Comparison of ENCODE assay signal across 13 cellular contexts in the genomic region with DNA sequence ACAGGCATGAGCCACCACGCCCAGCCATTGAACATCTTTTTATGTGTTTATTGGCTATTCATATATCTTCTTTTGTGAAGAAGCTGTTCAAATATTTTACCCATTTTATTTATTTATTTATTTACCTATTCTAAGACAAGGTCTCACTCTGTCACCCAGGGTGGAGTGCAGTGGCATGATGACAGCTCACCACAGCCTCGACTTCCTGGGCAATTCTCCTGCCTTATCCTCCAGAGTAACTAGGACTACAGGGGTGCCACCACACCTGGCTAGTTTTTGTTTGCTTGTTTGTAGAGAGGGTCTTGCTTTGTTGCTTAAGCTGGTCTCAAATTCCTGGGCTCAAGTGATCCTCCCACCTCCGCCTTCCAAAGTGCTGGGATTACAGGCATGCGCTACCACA. TPM values are rescaled to one million over a fixed set of nuclear protein-coding genes. Genes with fewer than 3 reads are reported as not detected.
DNase-seq lines count a peak whose midpoint lies in the region; ATAC-seq, FAIRE-seq and TF ChIP-seq lines count a peak whose summit lies in the region.
"Had no signal": no experiment of that assay in that cellular context is flagged by ENCODE, and none has a peak within 500 bp of the region (broad histone marks: within the 10 kb centered on the region; RNA-seq: fewer than 3 reads in every experiment).

No MANE protein-coding gene starts in this region.

- no peaks in the 10 kb centered on the region for H3K9me3 Mint-ChIP-seq in activated naive CD4-positive, alpha-beta T cell treated with anti-CD3 and anti-CD28 coated beads for 36 hours
- H3K9me3 Mint-ChIP-seq in stimulated activated memory B cell treated with anti-CD40 and anti-IgM and Interleukin-4, amounts not matched to agents 10 μg/mL and 1 μg/mL and 100 μg/mL, for 72 hours, result no peaks in the 10 kb centered on the region

- peak overlapping the region; percentile 81 for H3K27ac Mint-ChIP-seq in activated naive CD4-positive, alpha-beta T cell treated with anti-CD3 and anti-CD28 coated beads for 36 hours
- peak overlapping the region; percentile 82 for H3K27ac Mint-ChIP-seq in stimulated activated memory B cell treated with anti-CD40 and anti-IgM and Interleukin-4, amounts not matched to agents 10 μg/mL and 1 μg/mL and 100 μg/mL, for 72 hours

- no peak overlapping the region for H2AFZ ChIP-seq in GM12878 (ENCODE audit: control insufficient read depth, low read depth, low read length)

- no peak overlapping the region for H3K9ac ChIP-seq in GM12878 (ENCODE audit: control insufficient read depth, insufficient read depth, low read length)

- FAIRE-seq in GM12878 (lab: Jason Lieb, UNC), result no peak
- FAIRE-seq: frontal cortex had no signal

- H3K4me1 Mint-ChIP-seq in activated naive CD4-positive, alpha-beta T cell treated with anti-CD3 and anti-CD28 coated beads for 36 hours (ENCODE audit: low read depth), result peaks cover 51% of the 10 kb centered on the region
- peaks cover 39% of the 10 kb centered on the region for H3K4me1 Mint-ChIP-seq in stimulated activated memory B cell treated with anti-CD40 and anti-IgM and Interleukin-4, amounts not matched to agents 10 μg/mL and 1 μg/mL and 100 μg/mL, for 72 hours

- H3K4me3 ChIP-seq in Peyer's patch (no peak overlapping the region), GM12878 (no peak overlapping the region), tibial artery (no peak overlapping the region)

- H3K79me2 ChIP-seq in GM12878 (ENCODE audit: control insufficient read depth, insufficient read depth, low read length), result no peaks in the 10 kb centered on the region

- DNase-seq in activated naive CD4-positive, alpha-beta T cell treated with anti-CD3 and anti-CD28 coated beads for 36 hours, result no peak
- DNase-seq in activated naive CD4-positive, alpha-beta T cell (lab: John Stamatoyannopoulos, UW), result no peak
- peak in 2 of 3 donors; percentile 47 to 68 for DNase-seq in Peyer's patch
- no peak for DNase-seq in GM12878 (ENCODE audit: low read depth, low spot score)
- no peak for DNase-seq in GM03348 (ENCODE audit: low spot score)
- no peak for DNase-seq in tibial artery
- DNase-seq: DND-41, NCI-H1417 treated with DMSO at 0.1 percent for 48 hours, retina, Right ventricle myocardium superior had no signal

- SMC1A ChIA-PET in GM12878 (lab: Charles Lee; ENCODE audit: uncharacterized antibody, unreplicated experiment), result interaction anchor here (0.5 to 8.2 kb wide), 11 partner anchors 34 to 144 kb away, joined by 3 to 96 read pairs (median 9); a partner anchor contains a TSS

- TF ChIP-seq POLR2A in Peyer's patch (IDR thresholded peaks at IDR 0.05), result no peak
- no peak for TF ChIP-seq POLR2A in GM12878 (IDR thresholded peaks at IDR 0.05; ENCODE audit: low read depth, low read length)

- no peak for TF ChIP-seq EP300 in GM12878 (IDR thresholded peaks at IDR 0.05; ENCODE audit: borderline replicate concordance in 1 of 2, control insufficient read depth in 1 of 2, low read depth in 2 of 2, low read length in 2 of 2)

- CTCF ChIA-PET in activated naive CD4-positive, alpha-beta T cell treated with anti-CD3 and anti-CD28 coated beads for 36 hours (lab: Charles Lee), result interaction anchor here (0.6 to 10.4 kb wide), 16 partner anchors 9 to 104 kb away, joined by 3 to 212 read pairs (median 16); a partner anchor contains a TSS
- CTCF ChIA-PET in GM12878 (lab: Yijun Ruan, JAX), result interaction anchor here (0.6 to 17.1 kb wide), 20 partner anchors 8 to 112 kb away, joined by 3 to 332 read pairs (median 11); no protein-coding TSS in a partner anchor

- 0 out of 2 replicates have a peak overlapping the region, but pooled peaks have one; percentile 35 for H3K4me2 ChIP-seq in GM12878 (ENCODE audit: control insufficient read depth, insufficient read depth)

- H3K9me3 ChIP-seq in Peyer's patch, result no peaks in the 10 kb centered on the region
- no peaks in the 10 kb centered on the region; the same call in 2 of the 3 replicates for H3K9me3 ChIP-seq in GM12878 (replicated peaks; ENCODE audit: control insufficient read depth, insufficient read depth, low read length)
- H3K9me3 ChIP-seq in tibial artery, result no peaks in the 10 kb centered on the region

- RAD21 ChIA-PET in GM12878 (lab: Charles Lee; ENCODE audit: unreplicated experiment), result interaction anchor here (0.9 to 7.7 kb wide), 12 partner anchors 13 to 95 kb away, joined by 3 to 83 read pairs (median 4); no protein-coding TSS in a partner anchor

- intact Hi-C loops in activated naive CD4-positive, alpha-beta T cell treated with anti-CD3 and anti-CD28 coated beads for 36 hours (cut with micrococcal nuclease), result loop anchor here (1.0 to 2.0 kb wide), 3 partner anchors 8 to 83 kb away; no protein-coding TSS in a partner anchor
- intact Hi-C loops in GM12878 (cut with micrococcal nuclease; ENCODE audit: unreplicated experiment), result no loop called here
- intact Hi-C loops in tibial artery (cut with DNase I; ENCODE audit: low total_unique reads), result loop anchor here (2.0 kb wide), 1 partner anchor 89 kb away; no protein-coding TSS in a partner anchor

- WGBS in GM12878 (ENCODE audit: insufficient coverage, insufficient replicate concordance, low lambda C conversion rate, missing lambda C conversion rate), result 72% methylated on average over 4 of the region's 4 CpGs

- no peak for TF ChIP-seq CTCF in Peyer's patch (IDR thresholded peaks at IDR 0.05)
- no peak for TF ChIP-seq CTCF in GM12878 (IDR thresholded peaks at IDR 0.05 in 2 of 3, conservative IDR thresholded peaks at IDR 0.05 in 1 of 3; ENCODE audit: control insufficient read depth in 2 of 3, extremely low read depth in 1 of 3, insufficient read depth in 1 of 3, low read depth in 3 of 3, low read length in 3 of 3)
- TF ChIP-seq CTCF in tibial artery (IDR thresholded peaks at IDR 0.05), result no peak

- H3K27ac ChIP-seq in Peyer's patch (peak overlapping the region; percentile 18 to 92 (median 47)), GM12878 (ENCODE audit: control insufficient read depth, insufficient read depth) (no peak overlapping the region), tibial artery (no peak overlapping the region)

- BruUV-seq in GM12878 (replicated peaks; lab: Mats Ljungman, UMichigan), result no TSS peak

- H3K27me3 ChIP-seq in Peyer's patch (no peaks in the 10 kb centered on the region), GM12878 (replicated peaks in 1 of 2; ENCODE audit: control insufficient read depth in 2 of 2, insufficient read depth in 2 of 2, low read length in 1 of 2) (no peaks in the 10 kb centered on the region), tibial artery (no peaks in the 10 kb centered on the region)

- in situ Hi-C loops in GM12878 (cut with MboI), result loop anchor here (10.0 kb wide), 1 partner anchor 69 kb away; no protein-coding TSS in a partner anchor

- H3K27me3 Mint-ChIP-seq in activated naive CD4-positive, alpha-beta T cell treated with anti-CD3 and anti-CD28 coated beads for 36 hours (ENCODE audit: low read depth), result no peaks in the 10 kb centered on the region
- no peaks in the 10 kb centered on the region for H3K27me3 Mint-ChIP-seq in stimulated activated memory B cell treated with anti-CD40 and anti-IgM and Interleukin-4, amounts not matched to agents 10 μg/mL and 1 μg/mL and 100 μg/mL, for 72 hours

- POLR2A ChIA-PET in GM12878 (lab: Charles Lee), result interaction anchor here (0.6 to 1.0 kb wide), 5 partner anchors 15 to 189 kb away, joined by 3 to 6 read pairs (median 4); no protein-coding TSS in a partner anchor

- H3K4me3 Mint-ChIP-seq in activated naive CD4-positive, alpha-beta T cell treated with anti-CD3 and anti-CD28 coated beads for 36 hours, result peak overlapping the region; percentile 50
- H3K4me3 Mint-ChIP-seq in stimulated activated memory B cell treated with anti-CD40 and anti-IgM and Interleukin-4, amounts not matched to agents 10 μg/mL and 1 μg/mL and 100 μg/mL, for 72 hours, result no peak overlapping the region

- no peaks in the 10 kb centered on the region for H4K20me1 ChIP-seq in GM12878 (ENCODE audit: control insufficient read depth, insufficient read depth)

- H3K36me3 ChIP-seq in Peyer's patch (no peaks in the 10 kb centered on the region), GM12878 (ENCODE audit: control insufficient read depth in 2 of 2, insufficient read depth in 2 of 2, low read length in 1 of 2) (no peaks in the 10 kb centered on the region), tibial artery (no peaks in the 10 kb centered on the region)

- ATAC-seq in GM12878 (no peak), HG03135 (IDR thresholded peaks at IDR 0.05; ENCODE audit: unreplicated experiment) (no peak)
- ATAC-seq in stimulated activated memory B cell treated with anti-CD40 and anti-IgM and Interleukin-4, amounts not matched to agents 10 μg/mL and 1 μg/mL and 100 μg/mL, for 72 hours, result no peak

- no peaks in the 10 kb centered on the region for H3K36me3 Mint-ChIP-seq in activated naive CD4-positive, alpha-beta T cell treated with anti-CD3 and anti-CD28 coated beads for 36 hours (ENCODE audit: low read depth)
- no peaks in the 10 kb centered on the region for H3K36me3 Mint-ChIP-seq in stimulated activated memory B cell treated with anti-CD40 and anti-IgM and Interleukin-4, amounts not matched to agents 10 μg/mL and 1 μg/mL and 100 μg/mL, for 72 hours

- peaks cover 0 to 27% (median 13%) of the 10 kb centered on the region in 4 donors for H3K4me1 ChIP-seq in Peyer's patch
- peaks cover 49% of the 10 kb centered on the region for H3K4me1 ChIP-seq in GM12878 (ENCODE audit: control insufficient read depth, insufficient read depth, low read length)
- H3K4me1 ChIP-seq in tibial artery, result peaks cover 0 to 6% (median 0%) of the 10 kb centered on the region in 4 donors

- no peak for TF ChIP-seq RAD21 in GM12878 (IDR thresholded peaks at IDR 0.05; ENCODE audit: insufficient read depth, low read depth, low read length)

RNA-seq across cellular contexts. Expression of a gene that starts 33.5 kb away (rescaled TPM):
- total RNA-seq in activated naive CD4-positive, alpha-beta T cell treated with anti-CD3 and anti-CD28 coated beads for 36 hours, result 10 to 100 TPM; 12.3 to 12.8 TPM
- 10 to 100 TPM in 2 of 4 donors, 1 to 10 TPM in 2; 7.4 to 26.1 (median 11.8) TPM for total RNA-seq in Peyer's patch
- 8.3 and 10.0 TPM in 2 replicates for total RNA-seq in GM12878 (2013; cell fraction: nucleolus; rRNA removed)
- 10.7 and 14.2 TPM in 2 replicates for total RNA-seq in GM12878 (2014; rRNA removed)
- 6.3 and 6.4 TPM in 2 replicates for total RNA-seq in GM12878 (2014; rRNA removed; fragmentation: Illumina TruSeq; extraction: Trizol)
- 8.6 and 10.3 TPM in 2 replicates for total RNA-seq in GM12878 (2021)
- polyA plus RNA-seq in GM12878 (2011; ENCODE audit: low read depth), result 4.5 TPM
- 6.1 and 9.4 TPM in 2 replicates for polyA plus RNA-seq in GM12878 (2011; rRNA removed)
- polyA plus RNA-seq in GM12878 (2011; cell fraction: cytosol; rRNA removed), result 12.1 and 15.0 TPM in 2 replicates
- 5.9 and 7.8 TPM in 2 replicates for polyA plus RNA-seq in GM12878 (2011; cell fraction: nucleus; rRNA removed)
- polyA plus RNA-seq in GM12878 (2012), result 8.4 and 9.3 TPM in 2 replicates
- polyA plus RNA-seq in GM12878 (2014; fragmentation: Illumina TruSeq; extraction: Trizol), result 5.2 and 6.2 TPM in 2 replicates
- polyA plus RNA-seq in GM12878 (2014; fragmentation: Nextera tagmentation; extraction: Ambion mirVana), result 1 to 10 TPM; 2.4 to 5.2 TPM
- 8.5 and 9.3 TPM in 2 replicates for polyA plus RNA-seq in GM12878 (2014; rRNA removed)
- 1 to 10 TPM; 5.0 to 7.9 TPM for polyA plus RNA-seq in GM12878 (2016; fragmentation: Nextera tagmentation; extraction: Ambion mirVana)
- polyA minus RNA-seq in GM12878 (2011; rRNA and poly(A)+ RNA removed), result 11.7 and 16.2 TPM in 2 replicates
- polyA minus RNA-seq in GM12878 (2011; cell fraction: cytosol; rRNA and poly(A)+ RNA removed), result 6.7 and 10.7 TPM in 2 replicates
- polyA minus RNA-seq in GM12878 (2011; cell fraction: nucleus; rRNA and poly(A)+ RNA removed), result 1.8 and 5.3 TPM in 2 replicates

RNA-seq across cellular contexts. Expression of a gene that starts 34.4 kb away (rescaled TPM):
- total RNA-seq in activated naive CD4-positive, alpha-beta T cell treated with anti-CD3 and anti-CD28 coated beads for 36 hours, result 10 to 100 TPM; 12.0 to 12.7 TPM
- 10 to 100 TPM; 18.2 to 44.1 (median 28.2) TPM for total RNA-seq in Peyer's patch
- 21.3 and 21.7 TPM in 2 replicates for total RNA-seq in GM12878 (2013; cell fraction: nucleolus; rRNA removed)
- 17.1 and 17.5 TPM in 2 replicates for total RNA-seq in GM12878 (2014; rRNA removed)
- 10.1 and 10.2 TPM in 2 replicates for total RNA-seq in GM12878 (2014; rRNA removed; fragmentation: Illumina TruSeq; extraction: Trizol)
- 14.3 and 15.7 TPM in 2 replicates for total RNA-seq in GM12878 (2021)
- polyA plus RNA-seq in GM12878 (2011; ENCODE audit: low read depth), result 3.3 TPM
- 5.9 and 8.2 TPM in 2 replicates for polyA plus RNA-seq in GM12878 (2011; rRNA removed)
- 6.2 and 8.2 TPM in 2 replicates for polyA plus RNA-seq in GM12878 (2011; cell fraction: cytosol; rRNA removed)
- 10.2 and 14.8 TPM in 2 replicates for polyA plus RNA-seq in GM12878 (2011; cell fraction: nucleus; rRNA removed)
- 7.6 and 8.5 TPM in 2 replicates for polyA plus RNA-seq in GM12878 (2012)
- 3.2 and 6.6 TPM in 2 replicates for polyA plus RNA-seq in GM12878 (2014; fragmentation: Illumina TruSeq; extraction: Trizol)
- under 1 TPM in 1 of 2 experiments, not detected in 1; 0.04 TPM for polyA plus RNA-seq in GM12878 (2014; fragmentation: Nextera tagmentation; extraction: Ambion mirVana)
- 12.4 and 13.4 TPM in 2 replicates for polyA plus RNA-seq in GM12878 (2014; rRNA removed)
- polyA plus RNA-seq in GM12878 (2016; fragmentation: Nextera tagmentation; extraction: Ambion mirVana), result 10 to 100 TPM; 12.4 to 13.6 TPM
- 5.6 and 9.7 TPM in 2 replicates for polyA minus RNA-seq in GM12878 (2011; rRNA and poly(A)+ RNA removed)
- polyA minus RNA-seq in GM12878 (2011; cell fraction: cytosol; rRNA and poly(A)+ RNA removed), result 3.7 and 5.5 TPM in 2 replicates
- polyA minus RNA-seq in GM12878 (2011; cell fraction: nucleus; rRNA and poly(A)+ RNA removed), result 3.9 and 5.6 TPM in 2 replicates

RNA-seq across cellular contexts. Expression of a gene that starts 52.8 kb away (rescaled TPM):
- 10 to 100 TPM; 61.0 to 70.8 TPM for total RNA-seq in activated naive CD4-positive, alpha-beta T cell treated with anti-CD3 and anti-CD28 coated beads for 36 hours
- total RNA-seq in Peyer's patch (100 to 1,000 TPM in 3 of 4 donors, 10 to 100 TPM in 1; 71.8 to 219 (median 122) TPM), GM12878 (2014; rRNA removed) (7.4 TPM in 2 replicates), GM12878 (2014; rRNA removed; fragmentation: Illumina TruSeq; extraction: Trizol) (8.5 and 9.5 TPM in 2 replicates), GM12878 (2021) (69.7 and 75.9 TPM in 2 replicates)
- total RNA-seq in GM12878 (2013; cell fraction: nucleolus; rRNA removed), result 23.5 and 27.2 TPM in 2 replicates
- polyA plus RNA-seq in GM12878 (2011; ENCODE audit: low read depth), result 116 TPM
- polyA plus RNA-seq in GM12878 (2011; rRNA removed) (3.3 and 6.6 TPM in 2 replicates), GM12878 (2014; fragmentation: Illumina TruSeq; extraction: Trizol) (7.2 and 16.9 TPM in 2 replicates), GM12878 (2014; fragmentation: Nextera tagmentation; extraction: Ambion mirVana) (1 to 10 TPM; 1.2 to 2.7 TPM), GM12878 (2014; rRNA removed) (20.7 and 21.5 TPM in 2 replicates), GM12878 (2016; fragmentation: Nextera tagmentation; extraction: Ambion mirVana) (10 to 100 TPM in 1 of 2 experiments, 1 to 10 TPM in 1; 8.5 to 12.9 TPM)
- polyA plus RNA-seq in GM12878 (2011; cell fraction: cytosol; rRNA removed), result 10.5 and 12.0 TPM in 2 replicates
- 13.2 and 14.7 TPM in 2 replicates for polyA plus RNA-seq in GM12878 (2011; cell fraction: nucleus; rRNA removed)
- polyA plus RNA-seq in GM12878 (2012), result 61.5 and 83.9 TPM in 2 replicates
- 2.9 and 6.1 TPM in 2 replicates for polyA minus RNA-seq in GM12878 (2011; rRNA and poly(A)+ RNA removed)
- 4.0 and 8.6 TPM in 2 replicates for polyA minus RNA-seq in GM12878 (2011; cell fraction: cytosol; rRNA and poly(A)+ RNA removed)
- 2.8 and 6.3 TPM in 2 replicates for polyA minus RNA-seq in GM12878 (2011; cell fraction: nucleus; rRNA and poly(A)+ RNA removed)

Comparison
In these comparisons a context has a peak if more than half of its experiments do, and no peak if none do; other contexts are left out.
1. DNase-seq: peak in Peyer's patch (2 of 3); none in activated naive CD4-positive, alpha-beta T cell treated with anti-CD3 and anti-CD28 coated beads for 36 hours (single experiment), activated naive CD4-positive, alpha-beta T cell (0 of 4), GM12878 (single experiment), GM03348 (single experiment) and tibial artery (0 of 2).
2. H3K27ac ChIP-seq: peak in Peyer's patch (4 of 4); none in GM12878 (single experiment) and tibial artery (0 of 2).